ENCODE assay signal across 8 cellular contexts in genomic region chr2:28649481-28650260, GRCh38.
DNase-seq lines count a peak whose midpoint lies in the region; ATAC-seq and TF ChIP-seq lines count a peak whose summit lies in the region.

No MANE protein-coding gene starts in this region.

- H3K27me3 ChIP-seq in brain microvascular endothelial cell (replicated peaks) = no peaks in the 10 kb centered on the region

- no peaks in the 10 kb centered on the region for H3K36me3 ChIP-seq in brain microvascular endothelial cell (replicated peaks)

- TF ChIP-seq CTCF in GM13976 (IDR thresholded peaks at IDR 0.05; ENCODE audit: borderline replicate concordance, control extremely low read depth, extremely low read depth, insufficient read depth, missing control alignments) = no peak
- TF ChIP-seq CTCF in brain microvascular endothelial cell (IDR thresholded peaks at IDR 0.05; ENCODE audit: low read depth, low read length, missing control alignments) = no peak

- H3K4me3 ChIP-seq in brain microvascular endothelial cell (ENCODE audit: low read depth, low read length) = no peak overlapping the region

- ATAC-seq in HG02970 (IDR thresholded peaks at IDR 0.05; ENCODE audit: low FRiP score, unreplicated experiment) (no peak), GM21381 (IDR thresholded peaks at IDR 0.05; ENCODE audit: unreplicated experiment) (no peak), HG03354 (IDR thresholded peaks at IDR 0.05; ENCODE audit: poor library complexity, severe bottlenecking, unreplicated experiment) (no peak)

- in situ Hi-C loops in GM13976 (cut with MboI; ENCODE audit: low sequenced_read_pairs, unreplicated experiment) = no loop called here
- in situ Hi-C loops in brain microvascular endothelial cell (cut with HindIII; ENCODE audit: low pct_ligation_motif_present, low sequenced_read_pairs) = no loop called here

- DNase-seq in GM13976 (ENCODE audit: low spot score) = peak; percentile 52
- DNase-seq in NCI-H146 (lab: John Stamatoyannopoulos, UW) = peak; percentile 96
- DNase-seq in brain microvascular endothelial cell = no peak
- DNase-seq in stimulated activated CD4-positive, alpha-beta T cell treated with anti-CD3 and anti-CD28 coated beads, Interleukin-15, amount 100 ng/mL, for 48 hours (ENCODE audit: low read depth in 2 of 2) = peak; percentile 44 to 51
- DNase-seq in NCI-H1048 (lab: John Stamatoyannopoulos, UW) = no peak

- H3K27ac ChIP-seq in brain microvascular endothelial cell = peak overlapping the region; percentile 8

Comparison
In these comparisons a context has a peak if more than half of its experiments do, and no peak if none do; other contexts are left out.
1. DNase-seq: peak in GM13976 (single experiment), NCI-H146 (single experiment) and stimulated activated CD4-positive, alpha-beta T cell treated with anti-CD3 and anti-CD28 coated beads, Interleukin-15, amount 100 ng/mL, for 48 hours (2 of 2); none in brain microvascular endothelial cell (single experiment) and NCI-H1048 (single experiment).